In the genomic region with DNA sequence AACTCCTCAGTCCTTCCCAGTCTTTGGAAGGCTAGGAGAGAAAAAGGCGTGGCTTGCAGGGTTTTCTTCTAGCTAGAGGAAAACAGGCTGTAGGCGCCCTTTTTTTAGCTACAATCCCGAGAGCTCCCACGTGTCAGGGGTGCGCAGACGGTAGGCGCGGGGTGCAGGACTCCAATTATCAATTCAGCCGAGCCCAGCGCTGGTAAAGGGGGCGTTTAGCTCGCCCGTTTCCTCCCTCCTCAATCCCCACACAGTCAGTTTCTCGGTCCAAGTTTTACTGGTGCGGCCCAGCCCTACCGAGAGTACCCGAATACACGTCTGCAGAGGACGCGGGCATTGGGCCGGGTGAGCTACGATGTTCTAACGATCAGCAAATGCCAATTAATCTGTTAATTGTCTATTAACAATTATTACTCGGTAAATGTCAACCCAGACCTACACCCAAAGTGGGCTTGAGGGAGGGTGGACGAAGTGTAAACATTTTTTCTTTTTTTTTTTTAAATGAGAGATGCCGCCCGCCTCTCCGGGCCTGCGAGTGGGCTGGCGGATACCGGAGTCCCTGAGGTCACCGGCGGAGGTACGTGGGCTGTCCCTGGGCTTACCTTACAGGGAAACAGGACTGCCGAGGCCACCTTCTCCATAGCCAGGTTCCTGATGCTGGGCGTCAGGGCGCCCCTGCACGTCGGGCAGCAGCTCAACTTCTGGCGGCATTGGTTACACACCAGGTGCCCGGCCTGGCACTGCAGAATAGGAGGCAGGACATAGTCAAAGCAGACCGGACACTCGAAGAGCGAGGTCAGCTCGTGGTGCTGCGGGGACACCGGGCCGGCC, we compare ENCODE assay signal across 8 cellular contexts.
DNase-seq lines count a peak whose midpoint lies in the region; TF ChIP-seq lines count a peak whose summit lies in the region.

No MANE protein-coding gene starts in this region.

- DNase-seq in NCI-H524 (lab: John Stamatoyannopoulos, UW) (peak; percentile 62 to 78), NCI-H524 treated with DMSO at 0.1 percent for 48 hours (lab: John Stamatoyannopoulos, UW) (no peak), NCI-H2171 (lab: John Stamatoyannopoulos, UW) (peak; percentile 59), epithelial cell of esophagus (ENCODE audit: low read depth) (peak; percentile 69), middle frontal gyrus (ENCODE audit: extremely low spot score, low spot score) (peak; percentile 17), superior temporal gyrus (ENCODE audit: extremely low spot score) (peak; percentile 66), GM20000 (ENCODE audit: low spot score) (no peak)
- peak; percentile 77 for DNase-seq in activated CD8-positive, alpha-beta memory T cell treated with anti-CD3 and anti-CD28 coated beads, Interleukin-2, amount 50 U/mL, for 48 hours

- peak overlapping the region; percentile 91 for H3K4me3 ChIP-seq in epithelial cell of esophagus (ENCODE audit: low read length)

- TF ChIP-seq CTCF in epithelial cell of esophagus (IDR thresholded peaks at IDR 0.05; ENCODE audit: insufficient read depth, low read depth, low read length, missing control alignments), result no peak
- no peak for TF ChIP-seq CTCF in GM20000 (IDR thresholded peaks at IDR 0.05; ENCODE audit: extremely low read depth, missing control alignments)

Comparison
In these comparisons a context has a peak if more than half of its experiments do, and no peak if none do; other contexts are left out.
1. DNase-seq: peak in NCI-H524 (2 of 2), NCI-H2171 (single experiment), activated CD8-positive, alpha-beta memory T cell treated with anti-CD3 and anti-CD28 coated beads, Interleukin-2, amount 50 U/mL, for 48 hours (single experiment), epithelial cell of esophagus (single experiment), middle frontal gyrus (single experiment) and superior temporal gyrus (single experiment); none in NCI-H524 treated with DMSO at 0.1 percent for 48 hours (single experiment) and GM20000 (single experiment).